ENCODE assay signal across 8 cellular contexts in genomic region chr18:4106407-4107033, GRCh38.
DNase-seq lines count a peak whose midpoint lies in the region; ATAC-seq and TF ChIP-seq lines count a peak whose summit lies in the region.

No MANE protein-coding gene starts in this region.

- H3K27ac Mint-ChIP-seq in naive B cell: no peak overlapping the region

- H3K4me3 ChIP-seq in epithelial cell of esophagus (ENCODE audit: low read length) (no peak overlapping the region), stomach (peak overlapping the region in 2 of 4 donors; percentile 15 to 21)

- H3K27ac ChIP-seq in stomach: no peak overlapping the region

- TF ChIP-seq CTCF in epithelial cell of esophagus (IDR thresholded peaks at IDR 0.05; ENCODE audit: insufficient read depth, low read depth, low read length, missing control alignments) (peak; percentile 93), stomach (IDR thresholded peaks at IDR 0.05) (peak in 5 of 7 experiments; percentile 40 to 84 (median 72))

- H3K9me3 Mint-ChIP-seq in naive B cell: no peaks in the 10 kb centered on the region

- no peaks in the 10 kb centered on the region for H3K4me1 Mint-ChIP-seq in naive B cell

- H3K36me3 Mint-ChIP-seq in naive B cell: no peaks in the 10 kb centered on the region

- no peak for TF ChIP-seq EP300 in stomach (IDR thresholded peaks at IDR 0.05)

- no peak for TF ChIP-seq POLR2A in stomach (IDR thresholded peaks at IDR 0.05)

- peaks cover 0 to 7% (median 0%) of the 10 kb centered on the region in 4 donors for H3K4me1 ChIP-seq in stomach

- peaks cover 0 to 7% (median 5%) of the 10 kb centered on the region in 3 donors for H3K27me3 Mint-ChIP-seq in naive B cell

- WGBS in stomach, 5 donors: 27 to 39% (median 31%) methylated on average over 13 of the region's 13 CpGs

- no peaks in the 10 kb centered on the region for H3K27me3 ChIP-seq in stomach

- intact Hi-C loops in stomach (cut with DNase I; ENCODE audit: low total_unique reads): loop anchor here (5.0 kb wide), 1 partner anchor 951 kb away; no protein-coding TSS in a partner anchor

- H3K4me3 Mint-ChIP-seq in naive B cell: no peak overlapping the region

- H3K9me3 ChIP-seq in stomach: no peaks in the 10 kb centered on the region

- ATAC-seq in HG02610 (IDR thresholded peaks at IDR 0.05; ENCODE audit: unreplicated experiment) (peak; percentile 82), naive B cell (ENCODE audit: low read depth in 2 of 2) (no peak)

- H3K36me3 ChIP-seq in stomach: no peaks in the 10 kb centered on the region

- peak; percentile 44 for DNase-seq in NCI-H510A treated with DMSO at 0.1 percent for 48 hours (lab: John Stamatoyannopoulos, UW)
- DNase-seq in NCI-H510A (lab: John Stamatoyannopoulos, UW): no peak
- DNase-seq in NCI-H226: peak; percentile 4
- peak; percentile 79 for DNase-seq in activated CD8-positive, alpha-beta memory T cell treated with anti-CD3 and anti-CD28 coated beads for 24 hours
- peak; percentile 74 for DNase-seq in epithelial cell of esophagus (ENCODE audit: low read depth)
- peak; percentile 1 for DNase-seq in naive B cell
- DNase-seq in stomach: peak; percentile 69
